In genomic region chr3:42071720-42072582, GRCh38 we compare ENCODE assay signal across 7 cellular contexts. TPM values are rescaled to one million over a fixed set of nuclear protein-coding genes. Genes with fewer than 3 reads are reported as not detected.
DNase-seq lines count a peak whose midpoint lies in the region; ATAC-seq and TF ChIP-seq lines count a peak whose summit lies in the region.

No MANE protein-coding gene starts in this region.

- DNase-seq in HT-29 (ENCODE audit: low spot score) (peak; percentile 45), RPMI7951 (ENCODE audit: low read depth) (peak; percentile 95), dorsolateral prefrontal cortex (peak; percentile 59 to 93 (median 76)), medulla oblongata (ENCODE audit: extremely low spot score) (peak; percentile 89), thyroid gland (peak; percentile 65 to 80)

- no peaks in the 10 kb centered on the region for H3K9me3 ChIP-seq in thyroid gland

- H3K27me3 ChIP-seq in dorsolateral prefrontal cortex = no peaks in the 10 kb centered on the region
- H3K27me3 ChIP-seq in thyroid gland = no peaks in the 10 kb centered on the region

- ATAC-seq in GM18870 (IDR thresholded peaks at IDR 0.05; ENCODE audit: unreplicated experiment) (peak; percentile 38), HG02623 (IDR thresholded peaks at IDR 0.05; ENCODE audit: unreplicated experiment) (no peak)

- H3K36me3 ChIP-seq in thyroid gland = no peaks in the 10 kb centered on the region

- no peak for TF ChIP-seq POLR2A in thyroid gland (IDR thresholded peaks at IDR 0.05)

- TF ChIP-seq CTCF in dorsolateral prefrontal cortex (IDR thresholded peaks at IDR 0.05 in 54 of 56, conservative IDR thresholded peaks at IDR 0.05 in 2 of 56; ENCODE audit: low read depth in 1 of 56, partially characterized antibody in 56 of 56) = peak in 9 of 56 donors; percentile 4 to 36 (median 13)
- TF ChIP-seq CTCF in thyroid gland (IDR thresholded peaks at IDR 0.05) = no peak

- peak overlapping the region; percentile 13 to 67 (median 49) for H3K4me3 ChIP-seq in dorsolateral prefrontal cortex
- no peak overlapping the region for H3K4me3 ChIP-seq in thyroid gland (replicated peaks in 1 of 3)

- H3K4me1 ChIP-seq in thyroid gland = peaks cover 38 to 55% of the 10 kb centered on the region in 2 donors

- WGBS in thyroid gland, 2 donors = 10 to 24% methylated on average over 7 to 14 of the region's 14 CpGs

- intact Hi-C loops in dorsolateral prefrontal cortex (cut with DNase I) (loop anchor here in 1 of 2 donors (1.0 kb wide), 1 partner anchor 20 kb away; no protein-coding TSS in a partner anchor), thyroid gland (cut with DNase I) (no loop called here)

- H3K27ac ChIP-seq in dorsolateral prefrontal cortex (peak overlapping the region; percentile 58 to 99 (median 89)), thyroid gland (peak overlapping the region in 2 of 3 donors; percentile 75 to 80)

RNA-seq across cellular contexts. Expression of gene TRAK1, which starts 19.2 kb away (rescaled TPM):
- total RNA-seq in HT-29 (2014; rRNA removed; shearing (Covaris generic)) = 186 and 190 TPM in 2 replicates
- total RNA-seq in RPMI7951 (2014; rRNA removed; shearing (Covaris generic)) = 15.4 and 16.5 TPM in 2 replicates
- total RNA-seq in dorsolateral prefrontal cortex = 100 to 1,000 TPM in 2 of 120 experiments, 10 to 100 TPM in 118; 52.9 to 121 (median 72.5) TPM
- total RNA-seq in thyroid gland = 10 to 100 TPM; 46.1 to 87.8 (median 76.4) TPM

Comparison
In these comparisons a context has a peak if more than half of its experiments do, and no peak if none do; other contexts are left out.
1. DNase-seq: peak in every context shown above with its lines; median percentile 95 in RPMI7951; 89 in medulla oblongata; 76 in dorsolateral prefrontal cortex; 72 in thyroid gland; 45 in HT-29.
2. H3K4me3 ChIP-seq: peak in dorsolateral prefrontal cortex (59 of 59); none in thyroid gland (0 of 3).